In the genomic region with DNA sequence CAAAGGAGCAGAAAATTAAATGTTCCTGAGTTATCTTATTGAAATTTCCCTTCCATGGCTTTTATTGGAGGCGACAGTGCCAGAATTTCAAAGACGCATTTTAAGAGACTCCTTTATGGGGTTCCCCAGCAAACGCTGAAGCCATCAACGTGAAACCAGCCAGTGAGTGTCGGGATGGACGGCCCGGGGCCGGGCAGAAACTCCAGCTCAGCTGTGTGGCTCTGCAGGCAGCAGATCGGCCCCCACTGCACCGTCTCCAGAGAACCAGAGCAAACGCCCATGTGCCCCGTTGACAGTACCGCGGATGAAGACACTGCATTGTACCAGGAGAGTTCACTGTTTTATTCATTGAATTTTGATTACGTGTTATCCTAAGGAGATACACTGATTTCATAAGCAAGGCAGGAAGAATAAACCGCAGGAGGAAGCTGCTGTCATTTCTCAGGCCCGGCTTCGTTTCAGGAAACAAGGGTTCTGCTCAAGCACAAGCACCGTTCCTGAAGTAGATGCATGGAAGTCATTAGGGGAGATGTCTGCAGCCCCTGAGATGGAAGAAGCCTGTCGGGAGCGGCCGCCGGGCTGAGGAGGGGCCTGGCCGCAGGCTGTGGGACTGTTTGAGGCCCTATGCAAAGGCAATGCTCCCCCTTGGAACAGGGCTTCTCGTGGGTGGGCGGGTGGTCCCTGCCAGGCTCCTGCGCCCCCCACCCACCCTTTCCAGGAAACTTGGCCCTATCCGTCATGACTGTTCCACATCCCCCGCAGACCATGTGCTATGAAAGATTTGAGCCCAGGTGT, we compare ENCODE assay signal across 18 cellular contexts.
DNase-seq lines count a peak whose midpoint lies in the region; ATAC-seq and TF ChIP-seq lines count a peak whose summit lies in the region.
"Had no signal": no experiment of that assay in that cellular context is flagged by ENCODE, and none has a peak within 500 bp of the region (broad histone marks: within the 10 kb centered on the region; RNA-seq: fewer than 3 reads in every experiment).

No MANE protein-coding gene starts in this region.

- intact Hi-C loops in left cardiac atrium (cut with DNase I) = no loop called here

- ATAC-seq in left cardiac atrium = no peak
- ATAC-seq: HepG2, K562 had no signal

- in situ Hi-C loops in SK-MEL-5 (cut with HindIII; ENCODE audit: low pct_unique_long_range_greater_than_20kb, low sequenced_read_pairs) (no loop called here), GM13976 (cut with MboI; ENCODE audit: low sequenced_read_pairs, unreplicated experiment) (no loop called here)

- DNase-seq in activated effector memory CD4-positive, alpha-beta T cell treated with anti-CD3 and anti-CD28 coated beads, Interleukin-2, amount 50 U/mL, for 16 hours = peak; percentile 48
- no peak for DNase-seq in activated effector memory CD4-positive, alpha-beta T cell treated with Interleukin-2 at 50 U/mL for 16 hours
- peak; percentile 72 for DNase-seq in SK-MEL-5 (ENCODE audit: low read depth, low spot score)
- peak; percentile 40 for DNase-seq in fibroblast of pulmonary artery (ENCODE audit: low read depth)
- no peak for DNase-seq in left cardiac atrium
- DNase-seq in GM13976 (ENCODE audit: low spot score) = no peak
- no peak for DNase-seq in NCI-H187 (lab: John Stamatoyannopoulos, UW)
- no peak for DNase-seq in ureter (ENCODE audit: low spot score)
- DNase-seq: EL, GF-D8, MM.1S, NCI-H2081 treated with DMSO at 0.1 percent for 48 hours, NCI-H2171 treated with DMSO at 0.1 percent for 48 hours, NCI-H524 treated with DMSO at 0.1 percent for 48 hours, SIG-M5 had no signal

- no peak overlapping the region for H3K4me3 ChIP-seq in fibroblast of pulmonary artery (replicated peaks; ENCODE audit: low read depth, low read length)
- H3K4me3 ChIP-seq: HAP-1, K562 had no signal

- TF ChIP-seq CTCF in fibroblast of pulmonary artery (IDR thresholded peaks at IDR 0.05; ENCODE audit: low read length, missing control alignments) = no peak
- TF ChIP-seq CTCF in GM13976 (IDR thresholded peaks at IDR 0.05; ENCODE audit: borderline replicate concordance, control extremely low read depth, extremely low read depth, insufficient read depth, missing control alignments) = no peak

Comparison
In these comparisons a context has a peak if more than half of its experiments do, and no peak if none do; other contexts are left out.
1. DNase-seq: peak in activated effector memory CD4-positive, alpha-beta T cell treated with anti-CD3 and anti-CD28 coated beads, Interleukin-2, amount 50 U/mL, for 16 hours (single experiment), SK-MEL-5 (single experiment) and fibroblast of pulmonary artery (single experiment); none in activated effector memory CD4-positive, alpha-beta T cell treated with Interleukin-2 at 50 U/mL for 16 hours (single experiment), left cardiac atrium (single experiment), GM13976 (single experiment), NCI-H187 (0 of 2) and ureter (single experiment).